ENCODE assay signal across 8 cellular contexts in genomic region chr2:72993147-72993546, GRCh38.
DNase-seq lines count a peak whose midpoint lies in the region; ATAC-seq, FAIRE-seq and TF ChIP-seq lines count a peak whose summit lies in the region.

No MANE protein-coding gene starts in this region.

- H3K27me3 ChIP-seq in BJ (ENCODE audit: control insufficient read depth, insufficient read depth, low read length) (no peaks in the 10 kb centered on the region), NT2/D1 (ENCODE audit: insufficient read depth, insufficient read length) (no peaks in the 10 kb centered on the region), psoas muscle (ENCODE audit: insufficient read depth in 3 of 3, low read length in 2 of 3) (no peaks in the 10 kb centered on the region)

- WGBS in psoas muscle, 3 donors: 9 to 45% (median 31%) methylated on average over 2 of the region's 2 CpGs

- H3K9ac ChIP-seq in NT2/D1 (ENCODE audit: insufficient read length, low read depth): no peak overlapping the region

- H3K4me3 ChIP-seq in BJ (ENCODE audit: low read depth, low read length) (no peak overlapping the region), NT2/D1 (ENCODE audit: insufficient read length, low read depth) (no peak overlapping the region), psoas muscle (no peak overlapping the region)

- ATAC-seq in psoas muscle (peak; percentile 43 to 75 (median 58)), HG03108 (IDR thresholded peaks at IDR 0.05; ENCODE audit: unreplicated experiment) (no peak)

- CTCF ChIA-PET in BJ (lab: Yijun Ruan, JAX): interaction anchor here (0.5 to 3.8 kb wide), 24 partner anchors 9 to 184 kb away, joined by 3 to 61 read pairs (median 5); partner anchors contain the start of gene SFXN5

- no peak for TF ChIP-seq POLR2A in GM12892 (IDR thresholded peaks at IDR 0.05; ENCODE audit: low read depth, low read length)

- H3K4me1 ChIP-seq in NT2/D1 (ENCODE audit: insufficient read depth, insufficient read length) (peaks cover 7% of the 10 kb centered on the region), psoas muscle (no peaks in the 10 kb centered on the region)

- H3K27ac ChIP-seq in psoas muscle: no peak overlapping the region

- peak; percentile 82 for FAIRE-seq in GM12892 (lab: Jason Lieb, UNC)

- intact Hi-C loops in psoas muscle (cut with DNase I): loop anchor here (2.0 to 5.0 kb wide), 3 partner anchors 169 to 184 kb away; no protein-coding TSS in a partner anchor

- H3K9me3 ChIP-seq in NT2/D1 (ENCODE audit: insufficient read depth, low read length): no peaks in the 10 kb centered on the region
- H3K9me3 ChIP-seq in psoas muscle: no peaks in the 10 kb centered on the region

- DNase-seq in BJ (ENCODE audit: low read depth) (no peak), GM12892 (ENCODE audit: insufficient read length) (peak; percentile 62), NT2/D1 (ENCODE audit: low read depth, low spot score) (peak; percentile 40), globus pallidus (ENCODE audit: low spot score) (peak; percentile 42), psoas muscle (peak in 1 of 2 donors; percentile 44), amniotic stem cell (lab: John Stamatoyannopoulos, UW) (no peak)
- DNase-seq in activated effector memory CD4-positive, alpha-beta T cell treated with Interleukin-2 at 50 U/mL for 16 hours: peak; percentile 16

- POLR2A ChIA-PET in BJ (lab: Charles Lee): no interaction called here

- H3K36me3 ChIP-seq in BJ (ENCODE audit: control insufficient read depth, insufficient read depth, low read length): no peaks in the 10 kb centered on the region; the same call in none of the 2 replicates
- peaks cover 33% of the 10 kb centered on the region for H3K36me3 ChIP-seq in NT2/D1 (ENCODE audit: insufficient read depth, insufficient read length, low read length)
- peaks cover 0 to 37% of the 10 kb centered on the region in 2 donors for H3K36me3 ChIP-seq in psoas muscle (ENCODE audit: insufficient read depth in 1 of 2, low read depth in 1 of 2)

- TF ChIP-seq CTCF in BJ (IDR thresholded peaks at IDR 0.05; ENCODE audit: insufficient read depth, low read depth, low read length): peak; percentile 71
- TF ChIP-seq CTCF in psoas muscle (IDR thresholded peaks at IDR 0.05): peak; percentile 77

Comparison
In these comparisons a context has a peak if more than half of its experiments do, and no peak if none do; other contexts are left out.
1. DNase-seq: peak in GM12892 (single experiment), NT2/D1 (single experiment), activated effector memory CD4-positive, alpha-beta T cell treated with Interleukin-2 at 50 U/mL for 16 hours (single experiment) and globus pallidus (single experiment); none in BJ (single experiment) and amniotic stem cell (single experiment).